In the genomic region with DNA sequence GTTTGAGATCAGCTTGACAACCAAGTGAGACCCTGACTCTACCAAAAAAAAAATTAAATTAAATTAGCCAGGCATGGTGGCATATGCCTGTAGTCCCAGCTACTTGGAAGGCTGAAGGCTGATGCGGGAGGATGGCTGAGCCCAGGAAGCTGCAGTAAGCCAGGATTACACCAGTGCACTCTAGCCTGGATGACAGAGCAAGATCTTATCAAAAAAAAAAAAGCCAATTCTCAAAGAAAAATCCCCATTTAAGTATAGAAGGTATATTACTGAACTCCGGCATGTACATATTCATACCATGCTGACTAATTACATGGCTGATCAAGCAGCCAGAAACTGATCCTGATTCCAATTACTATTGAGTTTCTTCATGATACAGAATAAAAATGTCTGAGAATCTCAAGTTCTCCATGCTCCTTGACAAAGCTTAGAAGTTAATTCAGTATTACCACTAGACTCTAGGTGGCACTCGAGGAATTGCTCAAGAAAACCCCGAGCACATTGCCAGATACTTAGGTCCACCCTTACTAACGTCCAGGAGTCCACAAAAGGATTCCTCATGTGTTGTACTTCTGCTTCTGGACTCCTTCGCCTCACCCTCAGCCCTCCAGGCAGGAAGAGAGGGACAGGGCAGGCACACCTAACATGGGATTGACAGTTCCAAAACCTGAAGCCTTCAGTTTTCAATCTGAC, we compare ENCODE assay signal across 8 cellular contexts.
DNase-seq lines count a peak whose midpoint lies in the region; ATAC-seq and TF ChIP-seq lines count a peak whose summit lies in the region.

No MANE protein-coding gene starts in this region.

- no peaks in the 10 kb centered on the region for H3F3A ChIP-seq in DOHH2 (ENCODE audit: control insufficient read depth, insufficient read depth)

- H3K27ac ChIP-seq in DOHH2 (ENCODE audit: low read depth, low read length) = no peak overlapping the region

- H3K4me2 ChIP-seq in DOHH2 (ENCODE audit: low read length) = no peak overlapping the region

- no peaks in the 10 kb centered on the region; the same call in 1 of the 2 replicates for H4K20me1 ChIP-seq in DOHH2 (ENCODE audit: control insufficient read depth, insufficient read depth, low read depth, low read length)

- H3K27ac Mint-ChIP-seq in activated T-helper 17 cell treated with anti-CD3 and anti-CD28 coated beads, Interleukin-2, amount 50 U/mL, for 72 hours = no peak overlapping the region

- H3K9me3 ChIP-seq in DOHH2 (ENCODE audit: control insufficient read depth, insufficient read depth, low read length) = no peaks in the 10 kb centered on the region

- no peaks in the 10 kb centered on the region for H3K36me3 ChIP-seq in DOHH2 (ENCODE audit: control insufficient read depth, low read length)

- no peak overlapping the region for H3K4me3 Mint-ChIP-seq in activated T-helper 17 cell treated with anti-CD3 and anti-CD28 coated beads, Interleukin-2, amount 50 U/mL, for 72 hours

- H3K79me2 ChIP-seq in DOHH2 (ENCODE audit: control insufficient read depth, low read length) = no peaks in the 10 kb centered on the region

- no peaks in the 10 kb centered on the region for H3K4me1 ChIP-seq in DOHH2 (ENCODE audit: control insufficient read depth, low read length)

- DNase-seq in HPDE6-E6E7 (ENCODE audit: extremely low spot score) (peak; percentile 36), SKM-1 (lab: John Stamatoyannopoulos, UW; ENCODE audit: unreplicated experiment) (peak; percentile 8), foreskin melanocyte (peak; percentile 72), renal cortical epithelial cell (ENCODE audit: low read depth) (peak; percentile 95), NCI-H128 (lab: John Stamatoyannopoulos, UW; ENCODE audit: unreplicated experiment) (no peak)

- H3K4me1 Mint-ChIP-seq in activated T-helper 17 cell treated with anti-CD3 and anti-CD28 coated beads, Interleukin-2, amount 50 U/mL, for 72 hours = no peaks in the 10 kb centered on the region

- no peaks in the 10 kb centered on the region for H3K36me3 Mint-ChIP-seq in activated T-helper 17 cell treated with anti-CD3 and anti-CD28 coated beads, Interleukin-2, amount 50 U/mL, for 72 hours (ENCODE audit: low read depth)

- no peak overlapping the region for H3K4me3 ChIP-seq in DOHH2 (ENCODE audit: low read length)

- peak; percentile 60 for TF ChIP-seq CTCF in DOHH2 (IDR thresholded peaks at IDR 0.05; ENCODE audit: low read depth, low read length, poor library complexity, severe bottlenecking)

- H3K27me3 Mint-ChIP-seq in activated T-helper 17 cell treated with anti-CD3 and anti-CD28 coated beads, Interleukin-2, amount 50 U/mL, for 72 hours = peaks cover 7% of the 10 kb centered on the region

- no peaks in the 10 kb centered on the region for H3K9me2 ChIP-seq in DOHH2 (replicated peaks; ENCODE audit: control insufficient read depth, low read length)

- no peaks in the 10 kb centered on the region for H3K9me3 Mint-ChIP-seq in activated T-helper 17 cell treated with anti-CD3 and anti-CD28 coated beads, Interleukin-2, amount 50 U/mL, for 72 hours

- ATAC-seq in GM21390 (IDR thresholded peaks at IDR 0.05; ENCODE audit: unreplicated experiment) = peak; percentile 84
- no peak for ATAC-seq in activated T-helper 17 cell treated with anti-CD3 and anti-CD28 coated beads, Interleukin-2, amount 50 U/mL, for 72 hours (replicated peaks)

- no peaks in the 10 kb centered on the region for H3K27me3 ChIP-seq in DOHH2 (ENCODE audit: control insufficient read depth, low read length)
